1 cellular context compared by ENCODE assay signal in genomic region chr13:27449936-27450828, GRCh38.
TF ChIP-seq lines count a peak whose summit lies in the region.

A gene with protein sequence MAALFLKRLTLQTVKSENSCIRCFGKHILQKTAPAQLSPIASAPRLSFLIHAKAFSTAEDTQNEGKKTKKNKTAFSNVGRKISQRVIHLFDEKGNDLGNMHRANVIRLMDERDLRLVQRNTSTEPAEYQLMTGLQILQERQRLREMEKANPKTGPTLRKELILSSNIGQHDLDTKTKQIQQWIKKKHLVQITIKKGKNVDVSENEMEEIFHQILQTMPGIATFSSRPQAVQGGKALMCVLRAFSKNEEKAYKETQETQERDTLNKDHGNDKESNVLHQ (minus strand): TSS chr13:27450564. CDS start chr13:27440448, 10,116 bp downstream.

TF ChIP-seq in HEK293, 187 proteins besides CTCF, POLR2A, EP300 and RAD21 (continued from another document and continues in another):
- peak; percentile 85 for TF ChIP-seq PRDM10 (tag by site-specific recombination; IDR thresholded peaks at IDR 0.05)
- TF ChIP-seq, protein P1, sequence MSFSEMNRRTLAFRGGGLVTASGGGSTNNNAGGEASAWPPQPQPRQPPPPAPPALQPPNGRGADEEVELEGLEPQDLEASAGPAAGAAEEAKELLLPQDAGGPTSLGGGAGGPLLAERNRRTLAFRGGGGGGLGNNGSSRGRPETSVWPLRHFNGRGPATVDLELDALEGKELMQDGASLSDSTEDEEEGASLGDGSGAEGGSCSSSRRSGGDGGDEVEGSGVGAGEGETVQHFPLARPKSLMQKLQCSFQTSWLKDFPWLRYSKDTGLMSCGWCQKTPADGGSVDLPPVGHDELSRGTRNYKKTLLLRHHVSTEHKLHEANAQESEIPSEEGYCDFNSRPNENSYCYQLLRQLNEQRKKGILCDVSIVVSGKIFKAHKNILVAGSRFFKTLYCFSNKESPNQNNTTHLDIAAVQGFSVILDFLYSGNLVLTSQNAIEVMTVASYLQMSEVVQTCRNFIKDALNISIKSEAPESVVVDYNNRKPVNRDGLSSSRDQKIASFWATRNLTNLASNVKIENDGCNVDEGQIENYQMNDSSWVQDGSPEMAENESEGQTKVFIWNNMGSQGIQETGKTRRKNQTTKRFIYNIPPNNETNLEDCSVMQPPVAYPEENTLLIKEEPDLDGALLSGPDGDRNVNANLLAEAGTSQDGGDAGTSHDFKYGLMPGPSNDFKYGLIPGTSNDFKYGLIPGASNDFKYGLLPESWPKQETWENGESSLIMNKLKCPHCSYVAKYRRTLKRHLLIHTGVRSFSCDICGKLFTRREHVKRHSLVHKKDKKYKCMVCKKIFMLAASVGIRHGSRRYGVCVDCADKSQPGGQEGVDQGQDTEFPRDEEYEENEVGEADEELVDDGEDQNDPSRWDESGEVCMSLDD (tag by site-specific recombination; IDR thresholded peaks at IDR 0.05) = peak; percentile 51; the same call in 1 of the 2 replicates
- TF ChIP-seq SCRT1 (tag by site-specific recombination; IDR thresholded peaks at IDR 0.05; ENCODE audit: borderline replicate concordance) = peak; percentile 46; the same call in 1 of the 2 replicates
- no peak for TF ChIP-seq ZNF23 (tag by site-specific recombination; IDR thresholded peaks at IDR 0.05; ENCODE audit: borderline replicate concordance)
- TF ChIP-seq, protein P2, sequence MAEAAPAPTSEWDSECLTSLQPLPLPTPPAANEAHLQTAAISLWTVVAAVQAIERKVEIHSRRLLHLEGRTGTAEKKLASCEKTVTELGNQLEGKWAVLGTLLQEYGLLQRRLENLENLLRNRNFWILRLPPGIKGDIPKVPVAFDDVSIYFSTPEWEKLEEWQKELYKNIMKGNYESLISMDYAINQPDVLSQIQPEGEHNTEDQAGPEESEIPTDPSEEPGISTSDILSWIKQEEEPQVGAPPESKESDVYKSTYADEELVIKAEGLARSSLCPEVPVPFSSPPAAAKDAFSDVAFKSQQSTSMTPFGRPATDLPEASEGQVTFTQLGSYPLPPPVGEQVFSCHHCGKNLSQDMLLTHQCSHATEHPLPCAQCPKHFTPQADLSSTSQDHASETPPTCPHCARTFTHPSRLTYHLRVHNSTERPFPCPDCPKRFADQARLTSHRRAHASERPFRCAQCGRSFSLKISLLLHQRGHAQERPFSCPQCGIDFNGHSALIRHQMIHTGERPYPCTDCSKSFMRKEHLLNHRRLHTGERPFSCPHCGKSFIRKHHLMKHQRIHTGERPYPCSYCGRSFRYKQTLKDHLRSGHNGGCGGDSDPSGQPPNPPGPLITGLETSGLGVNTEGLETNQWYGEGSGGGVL (tag by site-specific recombination; IDR thresholded peaks at IDR 0.05) = no peak
- TF ChIP-seq MYNN (tag by site-specific recombination; IDR thresholded peaks at IDR 0.05; ENCODE audit: borderline replicate concordance) = no peak
- TF ChIP-seq IKZF3 (tag by site-specific recombination; IDR thresholded peaks at IDR 0.05) = 0 out of 2 replicates have a peak, but pooled peaks have one; percentile 9
- peak; percentile 84 for TF ChIP-seq ZNF394 (tag by site-specific recombination; IDR thresholded peaks at IDR 0.05; ENCODE audit: borderline replicate concordance)
- no peak for TF ChIP-seq BCL11A (tag by site-specific recombination; IDR thresholded peaks at IDR 0.05; ENCODE audit: low read depth)
- no peak for TF ChIP-seq ZNF707 (tag by site-specific recombination; IDR thresholded peaks at IDR 0.05)
- no peak for TF ChIP-seq ZNF701 (tag by site-specific recombination; IDR thresholded peaks at IDR 0.05)
- TF ChIP-seq, protein P3, sequence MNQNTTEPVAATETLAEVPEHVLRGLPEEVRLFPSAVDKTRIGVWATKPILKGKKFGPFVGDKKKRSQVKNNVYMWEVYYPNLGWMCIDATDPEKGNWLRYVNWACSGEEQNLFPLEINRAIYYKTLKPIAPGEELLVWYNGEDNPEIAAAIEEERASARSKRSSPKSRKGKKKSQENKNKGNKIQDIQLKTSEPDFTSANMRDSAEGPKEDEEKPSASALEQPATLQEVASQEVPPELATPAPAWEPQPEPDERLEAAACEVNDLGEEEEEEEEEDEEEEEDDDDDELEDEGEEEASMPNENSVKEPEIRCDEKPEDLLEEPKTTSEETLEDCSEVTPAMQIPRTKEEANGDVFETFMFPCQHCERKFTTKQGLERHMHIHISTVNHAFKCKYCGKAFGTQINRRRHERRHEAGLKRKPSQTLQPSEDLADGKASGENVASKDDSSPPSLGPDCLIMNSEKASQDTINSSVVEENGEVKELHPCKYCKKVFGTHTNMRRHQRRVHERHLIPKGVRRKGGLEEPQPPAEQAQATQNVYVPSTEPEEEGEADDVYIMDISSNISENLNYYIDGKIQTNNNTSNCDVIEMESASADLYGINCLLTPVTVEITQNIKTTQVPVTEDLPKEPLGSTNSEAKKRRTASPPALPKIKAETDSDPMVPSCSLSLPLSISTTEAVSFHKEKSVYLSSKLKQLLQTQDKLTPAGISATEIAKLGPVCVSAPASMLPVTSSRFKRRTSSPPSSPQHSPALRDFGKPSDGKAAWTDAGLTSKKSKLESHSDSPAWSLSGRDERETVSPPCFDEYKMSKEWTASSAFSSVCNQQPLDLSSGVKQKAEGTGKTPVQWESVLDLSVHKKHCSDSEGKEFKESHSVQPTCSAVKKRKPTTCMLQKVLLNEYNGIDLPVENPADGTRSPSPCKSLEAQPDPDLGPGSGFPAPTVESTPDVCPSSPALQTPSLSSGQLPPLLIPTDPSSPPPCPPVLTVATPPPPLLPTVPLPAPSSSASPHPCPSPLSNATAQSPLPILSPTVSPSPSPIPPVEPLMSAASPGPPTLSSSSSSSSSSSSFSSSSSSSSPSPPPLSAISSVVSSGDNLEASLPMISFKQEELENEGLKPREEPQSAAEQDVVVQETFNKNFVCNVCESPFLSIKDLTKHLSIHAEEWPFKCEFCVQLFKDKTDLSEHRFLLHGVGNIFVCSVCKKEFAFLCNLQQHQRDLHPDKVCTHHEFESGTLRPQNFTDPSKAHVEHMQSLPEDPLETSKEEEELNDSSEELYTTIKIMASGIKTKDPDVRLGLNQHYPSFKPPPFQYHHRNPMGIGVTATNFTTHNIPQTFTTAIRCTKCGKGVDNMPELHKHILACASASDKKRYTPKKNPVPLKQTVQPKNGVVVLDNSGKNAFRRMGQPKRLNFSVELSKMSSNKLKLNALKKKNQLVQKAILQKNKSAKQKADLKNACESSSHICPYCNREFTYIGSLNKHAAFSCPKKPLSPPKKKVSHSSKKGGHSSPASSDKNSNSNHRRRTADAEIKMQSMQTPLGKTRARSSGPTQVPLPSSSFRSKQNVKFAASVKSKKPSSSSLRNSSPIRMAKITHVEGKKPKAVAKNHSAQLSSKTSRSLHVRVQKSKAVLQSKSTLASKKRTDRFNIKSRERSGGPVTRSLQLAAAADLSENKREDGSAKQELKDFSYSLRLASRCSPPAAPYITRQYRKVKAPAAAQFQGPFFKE (tag by site-specific recombination; IDR thresholded peaks at IDR 0.05; ENCODE audit: borderline replicate concordance) = no peak
- TF ChIP-seq ZBTB48 (tag by site-specific recombination; IDR thresholded peaks at IDR 0.05) = no peak
- TF ChIP-seq ZNF132 (tag by site-specific recombination; IDR thresholded peaks at IDR 0.05; ENCODE audit: borderline replicate concordance) = no peak
- no peak for TF ChIP-seq ZNF747 (tag by site-specific recombination; IDR thresholded peaks at IDR 0.05)
- no peak for TF ChIP-seq ZNF274 (IDR thresholded peaks at IDR 0.05; ENCODE audit: low read length)
- no peak for TF ChIP-seq ZNF274 (tag by site-specific recombination; IDR thresholded peaks at IDR 0.05; ENCODE audit: borderline replicate concordance)
- no peak for TF ChIP-seq ZNF837 (tag by site-specific recombination; IDR thresholded peaks at IDR 0.05)
- no peak for TF ChIP-seq ZNF560 (tag by site-specific recombination; IDR thresholded peaks at IDR 0.05; ENCODE audit: borderline replicate concordance)
- TF ChIP-seq, protein P4, sequence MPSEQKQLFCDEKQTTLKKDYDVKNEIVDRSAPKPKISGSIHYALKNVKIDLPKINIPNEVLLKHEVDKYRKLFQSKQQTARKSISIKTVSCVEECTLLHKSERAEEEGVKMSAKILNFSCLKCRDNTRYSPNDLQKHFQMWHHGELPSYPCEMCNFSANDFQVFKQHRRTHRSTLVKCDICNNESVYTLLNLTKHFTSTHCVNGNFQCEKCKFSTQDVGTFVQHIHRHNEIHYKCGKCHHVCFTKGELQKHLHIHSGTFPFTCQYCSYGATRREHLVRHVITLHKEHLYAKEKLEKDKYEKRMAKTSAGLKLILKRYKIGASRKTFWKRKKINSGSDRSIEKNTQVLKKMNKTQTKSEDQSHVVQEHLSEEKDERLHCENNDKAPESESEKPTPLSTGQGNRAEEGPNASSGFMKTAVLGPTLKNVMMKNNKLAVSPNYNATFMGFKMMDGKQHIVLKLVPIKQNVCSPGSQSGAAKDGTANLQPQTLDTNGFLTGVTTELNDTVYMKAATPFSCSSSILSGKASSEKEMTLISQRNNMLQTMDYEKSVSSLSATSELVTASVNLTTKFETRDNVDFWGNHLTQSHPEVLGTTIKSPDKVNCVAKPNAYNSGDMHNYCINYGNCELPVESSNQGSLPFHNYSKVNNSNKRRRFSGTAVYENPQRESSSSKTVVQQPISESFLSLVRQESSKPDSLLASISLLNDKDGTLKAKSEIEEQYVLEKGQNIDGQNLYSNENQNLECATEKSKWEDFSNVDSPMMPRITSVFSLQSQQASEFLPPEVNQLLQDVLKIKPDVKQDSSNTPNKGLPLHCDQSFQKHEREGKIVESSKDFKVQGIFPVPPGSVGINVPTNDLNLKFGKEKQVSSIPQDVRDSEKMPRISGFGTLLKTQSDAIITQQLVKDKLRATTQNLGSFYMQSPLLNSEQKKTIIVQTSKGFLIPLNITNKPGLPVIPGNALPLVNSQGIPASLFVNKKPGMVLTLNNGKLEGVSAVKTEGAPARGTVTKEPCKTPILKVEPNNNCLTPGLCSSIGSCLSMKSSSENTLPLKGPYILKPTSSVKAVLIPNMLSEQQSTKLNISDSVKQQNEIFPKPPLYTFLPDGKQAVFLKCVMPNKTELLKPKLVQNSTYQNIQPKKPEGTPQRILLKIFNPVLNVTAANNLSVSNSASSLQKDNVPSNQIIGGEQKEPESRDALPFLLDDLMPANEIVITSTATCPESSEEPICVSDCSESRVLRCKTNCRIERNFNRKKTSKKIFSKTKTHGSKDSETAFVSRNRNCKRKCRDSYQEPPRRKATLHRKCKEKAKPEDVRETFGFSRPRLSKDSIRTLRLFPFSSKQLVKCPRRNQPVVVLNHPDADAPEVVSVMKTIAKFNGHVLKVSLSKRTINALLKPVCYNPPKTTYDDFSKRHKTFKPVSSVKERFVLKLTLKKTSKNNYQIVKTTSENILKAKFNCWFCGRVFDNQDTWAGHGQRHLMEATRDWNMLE (tag by site-specific recombination; conservative IDR thresholded peaks at IDR 0.05; ENCODE audit: low read depth) = no peak
- TF ChIP-seq AEBP2 (tag by site-specific recombination; IDR thresholded peaks at IDR 0.05; ENCODE audit: borderline replicate concordance) = no peak
- TF ChIP-seq ZNF114 (tag by site-specific recombination; IDR thresholded peaks at IDR 0.05) = no peak
- TF ChIP-seq, protein P5, sequence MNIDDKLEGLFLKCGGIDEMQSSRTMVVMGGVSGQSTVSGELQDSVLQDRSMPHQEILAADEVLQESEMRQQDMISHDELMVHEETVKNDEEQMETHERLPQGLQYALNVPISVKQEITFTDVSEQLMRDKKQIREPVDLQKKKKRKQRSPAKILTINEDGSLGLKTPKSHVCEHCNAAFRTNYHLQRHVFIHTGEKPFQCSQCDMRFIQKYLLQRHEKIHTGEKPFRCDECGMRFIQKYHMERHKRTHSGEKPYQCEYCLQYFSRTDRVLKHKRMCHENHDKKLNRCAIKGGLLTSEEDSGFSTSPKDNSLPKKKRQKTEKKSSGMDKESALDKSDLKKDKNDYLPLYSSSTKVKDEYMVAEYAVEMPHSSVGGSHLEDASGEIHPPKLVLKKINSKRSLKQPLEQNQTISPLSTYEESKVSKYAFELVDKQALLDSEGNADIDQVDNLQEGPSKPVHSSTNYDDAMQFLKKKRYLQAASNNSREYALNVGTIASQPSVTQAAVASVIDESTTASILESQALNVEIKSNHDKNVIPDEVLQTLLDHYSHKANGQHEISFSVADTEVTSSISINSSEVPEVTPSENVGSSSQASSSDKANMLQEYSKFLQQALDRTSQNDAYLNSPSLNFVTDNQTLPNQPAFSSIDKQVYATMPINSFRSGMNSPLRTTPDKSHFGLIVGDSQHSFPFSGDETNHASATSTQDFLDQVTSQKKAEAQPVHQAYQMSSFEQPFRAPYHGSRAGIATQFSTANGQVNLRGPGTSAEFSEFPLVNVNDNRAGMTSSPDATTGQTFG (tag by site-specific recombination; IDR thresholded peaks at IDR 0.05; ENCODE audit: borderline replicate concordance) = no peak
